Comparison of ENCODE assay signal across 1 cellular context in the genomic region with DNA sequence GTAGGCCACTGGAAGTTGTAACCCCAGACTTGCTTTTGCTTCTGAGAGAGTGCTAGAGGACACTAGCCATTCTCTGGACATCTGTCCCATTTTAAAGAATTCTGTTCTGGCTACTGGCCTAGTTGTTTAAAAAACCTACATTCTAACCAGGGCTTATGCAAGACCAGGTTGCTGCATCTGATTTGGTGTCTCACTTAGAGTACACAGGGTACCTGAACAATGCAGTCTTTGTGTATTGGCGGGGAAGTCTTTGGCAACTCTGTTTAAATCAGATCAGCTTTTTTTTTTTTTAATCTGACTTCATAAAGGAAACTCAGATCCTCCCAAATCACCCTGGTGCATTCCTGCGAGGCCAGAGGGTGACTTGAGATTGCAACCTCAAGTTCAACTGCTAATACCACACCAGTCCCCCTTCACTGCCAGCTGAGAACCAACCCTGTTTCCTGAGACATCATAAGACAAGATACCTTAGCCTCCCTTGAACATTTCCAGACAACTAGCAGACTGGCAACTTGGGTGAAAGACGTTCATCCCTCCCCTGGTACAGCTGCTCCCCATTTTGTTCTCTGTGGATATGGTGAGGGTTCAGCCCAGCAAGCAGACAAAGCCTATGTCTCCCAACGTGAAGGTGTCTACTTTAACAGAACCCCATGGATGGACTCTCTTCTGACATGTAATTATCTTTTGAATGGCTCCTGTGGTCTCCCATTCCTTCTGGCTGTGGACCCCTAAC.
A peak's percentile ranks its signal among the peaks of the same experiment; 100 is the strongest.
TF ChIP-seq lines count a peak whose summit lies in the region.

No MANE protein-coding gene starts in this region.

TF ChIP-seq in HepG2, 621 proteins besides CTCF, POLR2A, EP300 and RAD21 (continued from another document and continues in another):
- TF ChIP-seq ZXDC (CRISPR knock-in tag; IDR thresholded peaks at IDR 0.05): no peak
- no peak for TF ChIP-seq ZNF451 (CRISPR knock-in tag; IDR thresholded peaks at IDR 0.05)
- no peak for TF ChIP-seq IRF2 (CRISPR knock-in tag; IDR thresholded peaks at IDR 0.05)
- no peak for TF ChIP-seq ZBTB10 (CRISPR knock-in tag; IDR thresholded peaks at IDR 0.05; ENCODE audit: borderline replicate concordance)
- no peak for TF ChIP-seq SMAD1 (CRISPR knock-in tag; IDR thresholded peaks at IDR 0.05; ENCODE audit: borderline replicate concordance, low read depth)
- TF ChIP-seq PRPF4 (IDR thresholded peaks at IDR 0.05; ENCODE audit: low read depth, low read length, poor library complexity, severe bottlenecking): no peak
- no peak for TF ChIP-seq PCBP2 (optimal IDR thresholded peaks at IDR 0.05; ENCODE audit: low read depth, low read length, poor library complexity, severe bottlenecking)
- TF ChIP-seq, protein P1, sequence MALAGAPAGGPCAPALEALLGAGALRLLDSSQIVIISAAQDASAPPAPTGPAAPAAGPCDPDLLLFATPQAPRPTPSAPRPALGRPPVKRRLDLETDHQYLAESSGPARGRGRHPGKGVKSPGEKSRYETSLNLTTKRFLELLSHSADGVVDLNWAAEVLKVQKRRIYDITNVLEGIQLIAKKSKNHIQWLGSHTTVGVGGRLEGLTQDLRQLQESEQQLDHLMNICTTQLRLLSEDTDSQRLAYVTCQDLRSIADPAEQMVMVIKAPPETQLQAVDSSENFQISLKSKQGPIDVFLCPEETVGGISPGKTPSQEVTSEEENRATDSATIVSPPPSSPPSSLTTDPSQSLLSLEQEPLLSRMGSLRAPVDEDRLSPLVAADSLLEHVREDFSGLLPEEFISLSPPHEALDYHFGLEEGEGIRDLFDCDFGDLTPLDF (CRISPR knock-in tag; IDR thresholded peaks at IDR 0.05): no peak
- TF ChIP-seq KLF11 (CRISPR knock-in tag; IDR thresholded peaks at IDR 0.05): no peak
- no peak for TF ChIP-seq ZNF446 (CRISPR knock-in tag; IDR thresholded peaks at IDR 0.05)
- TF ChIP-seq ZKSCAN8 (CRISPR knock-in tag; IDR thresholded peaks at IDR 0.05; ENCODE audit: borderline replicate concordance): no peak
- TF ChIP-seq, protein P2, sequence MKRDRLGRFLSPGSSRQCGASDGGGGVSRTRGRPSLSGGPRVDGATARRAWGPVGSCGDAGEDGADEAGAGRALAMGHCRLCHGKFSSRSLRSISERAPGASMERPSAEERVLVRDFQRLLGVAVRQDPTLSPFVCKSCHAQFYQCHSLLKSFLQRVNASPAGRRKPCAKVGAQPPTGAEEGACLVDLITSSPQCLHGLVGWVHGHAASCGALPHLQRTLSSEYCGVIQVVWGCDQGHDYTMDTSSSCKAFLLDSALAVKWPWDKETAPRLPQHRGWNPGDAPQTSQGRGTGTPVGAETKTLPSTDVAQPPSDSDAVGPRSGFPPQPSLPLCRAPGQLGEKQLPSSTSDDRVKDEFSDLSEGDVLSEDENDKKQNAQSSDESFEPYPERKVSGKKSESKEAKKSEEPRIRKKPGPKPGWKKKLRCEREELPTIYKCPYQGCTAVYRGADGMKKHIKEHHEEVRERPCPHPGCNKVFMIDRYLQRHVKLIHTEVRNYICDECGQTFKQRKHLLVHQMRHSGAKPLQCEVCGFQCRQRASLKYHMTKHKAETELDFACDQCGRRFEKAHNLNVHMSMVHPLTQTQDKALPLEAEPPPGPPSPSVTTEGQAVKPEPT (CRISPR knock-in tag; IDR thresholded peaks at IDR 0.05; ENCODE audit: low read depth): no peak
- TF ChIP-seq ZNF883 (CRISPR knock-in tag; IDR thresholded peaks at IDR 0.05; ENCODE audit: not compliant biosample characterization): no peak
- TF ChIP-seq FOXA1 (IDR thresholded peaks at IDR 0.05): no peak
- peak; percentile 81 for TF ChIP-seq FOXA1 (CRISPR knock-in tag; IDR thresholded peaks at IDR 0.05)
- no peak for TF ChIP-seq ZSCAN22 (CRISPR knock-in tag; IDR thresholded peaks at IDR 0.05)
- no peak for TF ChIP-seq LRRFIP1 (CRISPR knock-in tag; conservative IDR thresholded peaks at IDR 0.05)
- TF ChIP-seq ZNF773 (CRISPR knock-in tag; IDR thresholded peaks at IDR 0.05; ENCODE audit: borderline replicate concordance): no peak
- no peak for TF ChIP-seq KMT2A (CRISPR knock-in tag; IDR thresholded peaks at IDR 0.05)
- TF ChIP-seq RARA (CRISPR knock-in tag; IDR thresholded peaks at IDR 0.05): peak; percentile 44
- no peak for TF ChIP-seq HOXA3 (CRISPR knock-in tag; IDR thresholded peaks at IDR 0.05)
- TF ChIP-seq TERF1 (CRISPR knock-in tag; IDR thresholded peaks at IDR 0.05): no peak
- TF ChIP-seq ZMAT3 (CRISPR knock-in tag; conservative IDR thresholded peaks at IDR 0.05): no peak
- no peak for TF ChIP-seq KDM5B (CRISPR knock-in tag; IDR thresholded peaks at IDR 0.05; ENCODE audit: borderline replicate concordance)
- TF ChIP-seq ZNF510 (CRISPR knock-in tag; IDR thresholded peaks at IDR 0.05; ENCODE audit: low read depth): no peak
- no peak for TF ChIP-seq MAFK (conservative IDR thresholded peaks at IDR 0.05 in 1 of 2, IDR thresholded peaks at IDR 0.05 in 1 of 2; ENCODE audit: low read length in 2 of 2)
- TF ChIP-seq PAWR (CRISPR knock-in tag; IDR thresholded peaks at IDR 0.05; ENCODE audit: borderline replicate concordance): no peak
- TF ChIP-seq NRL (CRISPR knock-in tag; IDR thresholded peaks at IDR 0.05; ENCODE audit: borderline replicate concordance): no peak
- no peak; the same call in 1 of the 2 replicates for TF ChIP-seq HDAC2 (CRISPR knock-in tag; IDR thresholded peaks at IDR 0.05)
- 0 out of 2 replicates have a peak, but pooled peaks have one; percentile 32 for TF ChIP-seq KAT8 (CRISPR knock-in tag; IDR thresholded peaks at IDR 0.05)
- TF ChIP-seq ZNF674 (CRISPR knock-in tag; IDR thresholded peaks at IDR 0.05; ENCODE audit: low read depth): no peak
- no peak for TF ChIP-seq HNRNPLL (IDR thresholded peaks at IDR 0.05; ENCODE audit: low read depth, low read length, poor library complexity, severe bottlenecking)
- no peak for TF ChIP-seq REST (IDR thresholded peaks at IDR 0.05; ENCODE audit: borderline replicate concordance in 1 of 2, low read depth in 1 of 2, low read length in 2 of 2)
- no peak for TF ChIP-seq ZNF296 (CRISPR knock-in tag; conservative IDR thresholded peaks at IDR 0.05)
- TF ChIP-seq ZNF225 (CRISPR knock-in tag; IDR thresholded peaks at IDR 0.05): no peak
- TF ChIP-seq ZFP62 (CRISPR knock-in tag; IDR thresholded peaks at IDR 0.05): no peak
- TF ChIP-seq CBX1 (IDR thresholded peaks at IDR 0.05; ENCODE audit: low read depth): no peak
- no peak for TF ChIP-seq NFYC (CRISPR knock-in tag; IDR thresholded peaks at IDR 0.05)
- TF ChIP-seq ZNF546 (CRISPR knock-in tag; conservative IDR thresholded peaks at IDR 0.05): no peak
- TF ChIP-seq, protein P3, sequence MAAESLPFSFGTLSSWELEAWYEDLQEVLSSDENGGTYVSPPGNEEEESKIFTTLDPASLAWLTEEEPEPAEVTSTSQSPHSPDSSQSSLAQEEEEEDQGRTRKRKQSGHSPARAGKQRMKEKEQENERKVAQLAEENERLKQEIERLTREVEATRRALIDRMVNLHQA (CRISPR knock-in tag; IDR thresholded peaks at IDR 0.05): no peak
- TF ChIP-seq ZNF501 (CRISPR knock-in tag; IDR thresholded peaks at IDR 0.05): no peak
- no peak for TF ChIP-seq IKZF4 (CRISPR knock-in tag; IDR thresholded peaks at IDR 0.05; ENCODE audit: borderline replicate concordance, low read depth, not compliant biosample characterization)
- TF ChIP-seq, protein P4, sequence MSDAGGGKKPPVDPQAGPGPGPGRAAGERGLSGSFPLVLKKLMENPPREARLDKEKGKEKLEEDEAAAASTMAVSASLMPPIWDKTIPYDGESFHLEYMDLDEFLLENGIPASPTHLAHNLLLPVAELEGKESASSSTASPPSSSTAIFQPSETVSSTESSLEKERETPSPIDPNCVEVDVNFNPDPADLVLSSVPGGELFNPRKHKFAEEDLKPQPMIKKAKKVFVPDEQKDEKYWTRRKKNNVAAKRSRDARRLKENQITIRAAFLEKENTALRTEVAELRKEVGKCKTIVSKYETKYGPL (CRISPR knock-in tag; IDR thresholded peaks at IDR 0.05): peak; percentile 90; the same call in 1 of the 2 replicates
- no peak for TF ChIP-seq NFE2L1 (CRISPR knock-in tag; IDR thresholded peaks at IDR 0.05; ENCODE audit: borderline replicate concordance)
- TF ChIP-seq STAG1 (CRISPR knock-in tag; IDR thresholded peaks at IDR 0.05): no peak
